10 cellular contexts compared by ENCODE assay signal in genomic region chr12:54428050-54429013, GRCh38. TPM values are rescaled to one million over a fixed set of nuclear protein-coding genes. Genes with fewer than 3 reads are reported as not detected.
A peak's percentile ranks its signal among the peaks of the same experiment; 100 is the strongest.
DNase-seq lines count a peak whose midpoint lies in the region; ATAC-seq and TF ChIP-seq lines count a peak whose summit lies in the region.
"Had no signal": no experiment of that assay in that cellular context is flagged by ENCODE, and none has a peak within 500 bp of the region (broad histone marks: within the 10 kb centered on the region; RNA-seq: fewer than 3 reads in every experiment).

No MANE protein-coding gene starts in this region.

- peak overlapping the region; percentile 94 for H3K27ac ChIP-seq in RWPE2 (ENCODE audit: poor library complexity, severe bottlenecking)
- peak overlapping the region; percentile 63 to 88 (median 80) for H3K27ac ChIP-seq in esophagus squamous epithelium

- peaks cover 5% of the 10 kb centered on the region for H3K36me3 Mint-ChIP-seq in nephron progenitor cell (ENCODE audit: low read depth)

- ATAC-seq in RWPE2 (ENCODE audit: low read depth) (peak; percentile 50), HG02852 (IDR thresholded peaks at IDR 0.05; ENCODE audit: unreplicated experiment) (no peak), GM21526 (IDR thresholded peaks at IDR 0.05; ENCODE audit: low FRiP score, unreplicated experiment) (no peak)
- ATAC-seq: left colon had no signal

- intact Hi-C loops in esophagus squamous epithelium (cut with DNase I): no loop called here

- H3K27me3 ChIP-seq in RWPE2 (ENCODE audit: insufficient read depth, poor library complexity, severe bottlenecking) (no peaks in the 10 kb centered on the region), esophagus squamous epithelium (peaks cover 0 to 50% (median 0%) of the 10 kb centered on the region in 4 donors)

- no peak for TF ChIP-seq CTCF in RWPE2 (IDR thresholded peaks at IDR 0.05; ENCODE audit: poor library complexity, severe bottlenecking)
- TF ChIP-seq CTCF in esophagus squamous epithelium (IDR thresholded peaks at IDR 0.05): no peak
- TF ChIP-seq CTCF in nephron progenitor cell (IDR thresholded peaks at IDR 0.05): no peak

- peak overlapping the region; percentile 69 for H3K27ac Mint-ChIP-seq in nephron progenitor cell

- H3K9me3 ChIP-seq in RWPE2 (ENCODE audit: severe bottlenecking): no peaks in the 10 kb centered on the region
- H3K9me3 ChIP-seq in esophagus squamous epithelium: no peaks in the 10 kb centered on the region

- no peak for TF ChIP-seq POLR2A in esophagus squamous epithelium (IDR thresholded peaks at IDR 0.05)

- H3K36me3 ChIP-seq in RWPE2 (ENCODE audit: low read depth) (no peaks in the 10 kb centered on the region), esophagus squamous epithelium (no peaks in the 10 kb centered on the region)

- H3K4me3 Mint-ChIP-seq in nephron progenitor cell: no peak overlapping the region
- H3K4me3 Mint-ChIP-seq: stimulated activated naive CD8-positive, alpha-beta T cell treated with anti-CD3 and anti-CD28 coated beads, Interleukin-15, Interleukin-2, amounts not matched to agents 100 ng/mL and 50 ng/mL, for 24 hours had no signal

- peaks cover 13% of the 10 kb centered on the region for H3K27me3 Mint-ChIP-seq in nephron progenitor cell (ENCODE audit: low read depth, poor library complexity)
- H3K27me3 Mint-ChIP-seq: stimulated activated naive CD8-positive, alpha-beta T cell treated with anti-CD3 and anti-CD28 coated beads, Interleukin-15, Interleukin-2, amounts not matched to agents 100 ng/mL and 50 ng/mL, for 24 hours had no signal

- H3K4me3 ChIP-seq in RWPE2 (ENCODE audit: severe bottlenecking): no peak overlapping the region
- peak overlapping the region in 1 of 4 donors; percentile 40 for H3K4me3 ChIP-seq in esophagus squamous epithelium

- H3K4me1 Mint-ChIP-seq in nephron progenitor cell: peaks cover 90% of the 10 kb centered on the region

- 36 to 43% methylated on average over 9 to 12 of the region's 13 CpGs for WGBS in esophagus squamous epithelium, 2 donors

- H3K4me1 ChIP-seq in RWPE2 (ENCODE audit: insufficient read depth, poor library complexity, severe bottlenecking) (peaks cover 52% of the 10 kb centered on the region), esophagus squamous epithelium (peaks cover 22 to 90% (median 27%) of the 10 kb centered on the region in 3 donors)

- peak; percentile 66 for DNase-seq in COLO829 (ENCODE audit: low spot score)
- peak; percentile 89 for DNase-seq in RWPE2 (ENCODE audit: low spot score)
- DNase-seq in esophagus squamous epithelium (lab: John Stamatoyannopoulos, UW): no peak
- no peak for DNase-seq in nephron progenitor cell
- no peak for DNase-seq in kidney glomerular epithelial cell (lab: John Stamatoyannopoulos, UW)
- no peak for DNase-seq in NCI-H446 treated with DMSO at 0.1 percent for 48 hours (lab: John Stamatoyannopoulos, UW)

- no peaks in the 10 kb centered on the region for H3K9me3 Mint-ChIP-seq in nephron progenitor cell
- H3K9me3 Mint-ChIP-seq: stimulated activated naive CD8-positive, alpha-beta T cell treated with anti-CD3 and anti-CD28 coated beads, Interleukin-15, Interleukin-2, amounts not matched to agents 100 ng/mL and 50 ng/mL, for 24 hours had no signal

RNA-seq across cellular contexts. Expression of gene ITGA5, which starts 9.3 kb away (rescaled TPM):
- 100 to 1,000 TPM in 1 of 4 donors, 10 to 100 TPM in 2, 1 to 10 TPM in 1; 7.5 to 112 (median 37.3) TPM for total RNA-seq in esophagus squamous epithelium

RNA-seq across cellular contexts. Expression of gene ZNF385A, which starts 43.8 kb away (rescaled TPM):
- 100 to 1,000 TPM in 1 of 4 donors, 10 to 100 TPM in 3; 25.2 to 106 (median 37.8) TPM for total RNA-seq in esophagus squamous epithelium

RNA-seq across cellular contexts. Expression of gene GTSF1, which starts 45.1 kb away (rescaled TPM):
- total RNA-seq in esophagus squamous epithelium: 1 to 10 TPM in 1 of 4 donors, not detected in 3; 1.6 TPM

Comparison
In these comparisons a context has a peak if more than half of its experiments do, and no peak if none do; other contexts are left out.
1. DNase-seq: peak in COLO829 (single experiment) and RWPE2 (single experiment); none in esophagus squamous epithelium (single experiment), nephron progenitor cell (single experiment), kidney glomerular epithelial cell (single experiment) and NCI-H446 treated with DMSO at 0.1 percent for 48 hours (single experiment).